Comparison of ENCODE assay signal across 8 cellular contexts in the genomic region with DNA sequence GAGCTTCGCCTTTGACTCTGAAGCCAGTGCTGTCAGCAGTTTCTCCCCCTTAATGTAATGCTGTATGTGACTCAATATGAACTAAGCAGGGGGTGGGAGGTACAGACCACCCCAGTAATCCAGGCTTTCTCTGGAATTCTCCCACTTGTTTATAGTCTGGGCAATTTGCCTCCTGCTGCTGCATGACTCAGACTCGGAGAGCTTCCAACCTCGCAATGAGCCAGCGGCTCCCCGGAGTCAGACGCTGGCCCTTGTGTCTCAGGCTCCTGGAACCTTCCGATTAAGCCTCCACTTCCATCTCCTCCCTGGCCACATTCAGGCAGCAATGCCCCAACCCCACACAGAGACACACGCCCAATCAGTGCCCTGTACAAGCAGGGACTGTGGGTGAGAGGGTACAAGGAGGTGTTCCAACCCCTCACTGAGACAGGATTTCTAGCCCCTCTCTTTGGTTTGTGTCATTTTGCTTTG.
A peak's percentile ranks its signal among the peaks of the same experiment; 100 is the strongest.
DNase-seq lines count a peak whose midpoint lies in the region; ATAC-seq and TF ChIP-seq lines count a peak whose summit lies in the region.

No MANE protein-coding gene starts in this region.

- no TSS peak for BruUV-seq in Panc1 (replicated peaks; lab: Mats Ljungman, UMichigan)

- H3K4me3 ChIP-seq in Panc1 (ENCODE audit: low read depth in 2 of 2, low read length in 2 of 2): peak overlapping the region in 1 of 2 experiments; percentile 43; a peak in 2 of 4 replicates
- no peak overlapping the region for H3K4me3 ChIP-seq in fibroblast of mammary gland (ENCODE audit: control insufficient read depth, low read depth, low read length)

- CTCF ChIA-PET in Panc1 (lab: Charles Lee): no interaction called here

- TF ChIP-seq CTCF in Panc1 (IDR thresholded peaks at IDR 0.05) (no peak), fibroblast of mammary gland (conservative IDR thresholded peaks at IDR 0.05; ENCODE audit: control insufficient read depth, insufficient read depth, low read depth, low read length) (no peak)

- peaks cover 3% of the 10 kb centered on the region; the same call in 1 of the 2 replicates for H3K9me3 ChIP-seq in Panc1 (ENCODE audit: control insufficient read depth, insufficient read depth, low read depth, low read length)

- intact Hi-C loops in Panc1 (cut with micrococcal nuclease; ENCODE audit: unreplicated experiment): no loop called here

- POLR2A ChIA-PET in Panc1 (lab: Charles Lee): interaction anchor here (0.5 kb wide), 1 partner anchor 1642 kb away, joined by 9 read pairs; no protein-coding TSS in a partner anchor

- H3K4me1 ChIP-seq in Panc1 (ENCODE audit: control insufficient read depth, insufficient read depth, low read length): peaks cover 39% of the 10 kb centered on the region

- ATAC-seq in Panc1 (peak; percentile 93), HG02571 (IDR thresholded peaks at IDR 0.05; ENCODE audit: unreplicated experiment) (no peak)

- DNase-seq in COLO829 (ENCODE audit: low spot score): peak; percentile 74
- peak; percentile 82 for DNase-seq in Panc1 (ENCODE audit: low read depth, low spot score)
- peak; percentile 99 for DNase-seq in fibroblast of mammary gland (ENCODE audit: low read depth)
- peak; percentile 98 for DNase-seq in non-pigmented ciliary epithelial cell (ENCODE audit: low read depth)
- no peak for DNase-seq in DMS153 treated with DMSO at 0.1 percent for 48 hours (lab: John Stamatoyannopoulos, UW; ENCODE audit: unreplicated experiment)
- no peak for DNase-seq in UCSD-AML1 (lab: John Stamatoyannopoulos, UW; ENCODE audit: unreplicated experiment)
- DNase-seq in NCI-H82 (lab: John Stamatoyannopoulos, UW): no peak

- H3K36me3 ChIP-seq in Panc1 (ENCODE audit: control insufficient read depth, insufficient read depth, low read length): no peaks in the 10 kb centered on the region

- H3K27me3 ChIP-seq in Panc1 (ENCODE audit: control insufficient read depth, insufficient read depth, low read length): no peaks in the 10 kb centered on the region

- in situ Hi-C loops in Panc1 (cut with HindIII; ENCODE audit: low pct_unique_long_range_greater_than_20kb, low sequenced_read_pairs): no loop called here

- H3K27ac ChIP-seq in Panc1 (ENCODE audit: low read length): peak overlapping the region; percentile 90

Comparison
In these comparisons a context has a peak if more than half of its experiments do, and no peak if none do; other contexts are left out.
1. DNase-seq: peak in COLO829 (single experiment), Panc1 (single experiment), fibroblast of mammary gland (single experiment) and non-pigmented ciliary epithelial cell (single experiment); none in DMS153 treated with DMSO at 0.1 percent for 48 hours (single experiment), UCSD-AML1 (single experiment) and NCI-H82 (single experiment).